Comparison of ENCODE assay signal across 1 cellular context in the genomic region with DNA sequence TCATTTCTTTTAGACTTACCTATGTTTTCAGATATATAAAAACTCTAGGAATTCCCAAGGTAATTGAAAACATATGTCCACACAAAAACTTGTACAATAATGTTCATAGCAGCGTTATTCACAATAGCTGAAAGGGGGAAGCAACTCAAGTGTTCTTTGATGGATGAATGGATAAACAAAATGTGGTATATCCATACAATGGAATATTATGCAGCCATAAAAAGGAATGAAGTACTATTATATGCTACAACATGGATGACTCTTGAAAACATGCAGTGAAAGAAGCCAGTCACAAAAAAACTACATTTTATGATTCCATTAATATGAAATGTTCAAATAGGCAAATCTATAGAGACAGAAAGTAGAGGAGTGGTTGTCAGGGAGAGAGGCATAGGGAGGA.
TF ChIP-seq lines count a peak whose summit lies in the region.

No MANE protein-coding gene starts in this region.

TF ChIP-seq in K562, 482 proteins besides CTCF, POLR2A, EP300 and RAD21 (continued from another document):
- TF ChIP-seq, protein P1, sequence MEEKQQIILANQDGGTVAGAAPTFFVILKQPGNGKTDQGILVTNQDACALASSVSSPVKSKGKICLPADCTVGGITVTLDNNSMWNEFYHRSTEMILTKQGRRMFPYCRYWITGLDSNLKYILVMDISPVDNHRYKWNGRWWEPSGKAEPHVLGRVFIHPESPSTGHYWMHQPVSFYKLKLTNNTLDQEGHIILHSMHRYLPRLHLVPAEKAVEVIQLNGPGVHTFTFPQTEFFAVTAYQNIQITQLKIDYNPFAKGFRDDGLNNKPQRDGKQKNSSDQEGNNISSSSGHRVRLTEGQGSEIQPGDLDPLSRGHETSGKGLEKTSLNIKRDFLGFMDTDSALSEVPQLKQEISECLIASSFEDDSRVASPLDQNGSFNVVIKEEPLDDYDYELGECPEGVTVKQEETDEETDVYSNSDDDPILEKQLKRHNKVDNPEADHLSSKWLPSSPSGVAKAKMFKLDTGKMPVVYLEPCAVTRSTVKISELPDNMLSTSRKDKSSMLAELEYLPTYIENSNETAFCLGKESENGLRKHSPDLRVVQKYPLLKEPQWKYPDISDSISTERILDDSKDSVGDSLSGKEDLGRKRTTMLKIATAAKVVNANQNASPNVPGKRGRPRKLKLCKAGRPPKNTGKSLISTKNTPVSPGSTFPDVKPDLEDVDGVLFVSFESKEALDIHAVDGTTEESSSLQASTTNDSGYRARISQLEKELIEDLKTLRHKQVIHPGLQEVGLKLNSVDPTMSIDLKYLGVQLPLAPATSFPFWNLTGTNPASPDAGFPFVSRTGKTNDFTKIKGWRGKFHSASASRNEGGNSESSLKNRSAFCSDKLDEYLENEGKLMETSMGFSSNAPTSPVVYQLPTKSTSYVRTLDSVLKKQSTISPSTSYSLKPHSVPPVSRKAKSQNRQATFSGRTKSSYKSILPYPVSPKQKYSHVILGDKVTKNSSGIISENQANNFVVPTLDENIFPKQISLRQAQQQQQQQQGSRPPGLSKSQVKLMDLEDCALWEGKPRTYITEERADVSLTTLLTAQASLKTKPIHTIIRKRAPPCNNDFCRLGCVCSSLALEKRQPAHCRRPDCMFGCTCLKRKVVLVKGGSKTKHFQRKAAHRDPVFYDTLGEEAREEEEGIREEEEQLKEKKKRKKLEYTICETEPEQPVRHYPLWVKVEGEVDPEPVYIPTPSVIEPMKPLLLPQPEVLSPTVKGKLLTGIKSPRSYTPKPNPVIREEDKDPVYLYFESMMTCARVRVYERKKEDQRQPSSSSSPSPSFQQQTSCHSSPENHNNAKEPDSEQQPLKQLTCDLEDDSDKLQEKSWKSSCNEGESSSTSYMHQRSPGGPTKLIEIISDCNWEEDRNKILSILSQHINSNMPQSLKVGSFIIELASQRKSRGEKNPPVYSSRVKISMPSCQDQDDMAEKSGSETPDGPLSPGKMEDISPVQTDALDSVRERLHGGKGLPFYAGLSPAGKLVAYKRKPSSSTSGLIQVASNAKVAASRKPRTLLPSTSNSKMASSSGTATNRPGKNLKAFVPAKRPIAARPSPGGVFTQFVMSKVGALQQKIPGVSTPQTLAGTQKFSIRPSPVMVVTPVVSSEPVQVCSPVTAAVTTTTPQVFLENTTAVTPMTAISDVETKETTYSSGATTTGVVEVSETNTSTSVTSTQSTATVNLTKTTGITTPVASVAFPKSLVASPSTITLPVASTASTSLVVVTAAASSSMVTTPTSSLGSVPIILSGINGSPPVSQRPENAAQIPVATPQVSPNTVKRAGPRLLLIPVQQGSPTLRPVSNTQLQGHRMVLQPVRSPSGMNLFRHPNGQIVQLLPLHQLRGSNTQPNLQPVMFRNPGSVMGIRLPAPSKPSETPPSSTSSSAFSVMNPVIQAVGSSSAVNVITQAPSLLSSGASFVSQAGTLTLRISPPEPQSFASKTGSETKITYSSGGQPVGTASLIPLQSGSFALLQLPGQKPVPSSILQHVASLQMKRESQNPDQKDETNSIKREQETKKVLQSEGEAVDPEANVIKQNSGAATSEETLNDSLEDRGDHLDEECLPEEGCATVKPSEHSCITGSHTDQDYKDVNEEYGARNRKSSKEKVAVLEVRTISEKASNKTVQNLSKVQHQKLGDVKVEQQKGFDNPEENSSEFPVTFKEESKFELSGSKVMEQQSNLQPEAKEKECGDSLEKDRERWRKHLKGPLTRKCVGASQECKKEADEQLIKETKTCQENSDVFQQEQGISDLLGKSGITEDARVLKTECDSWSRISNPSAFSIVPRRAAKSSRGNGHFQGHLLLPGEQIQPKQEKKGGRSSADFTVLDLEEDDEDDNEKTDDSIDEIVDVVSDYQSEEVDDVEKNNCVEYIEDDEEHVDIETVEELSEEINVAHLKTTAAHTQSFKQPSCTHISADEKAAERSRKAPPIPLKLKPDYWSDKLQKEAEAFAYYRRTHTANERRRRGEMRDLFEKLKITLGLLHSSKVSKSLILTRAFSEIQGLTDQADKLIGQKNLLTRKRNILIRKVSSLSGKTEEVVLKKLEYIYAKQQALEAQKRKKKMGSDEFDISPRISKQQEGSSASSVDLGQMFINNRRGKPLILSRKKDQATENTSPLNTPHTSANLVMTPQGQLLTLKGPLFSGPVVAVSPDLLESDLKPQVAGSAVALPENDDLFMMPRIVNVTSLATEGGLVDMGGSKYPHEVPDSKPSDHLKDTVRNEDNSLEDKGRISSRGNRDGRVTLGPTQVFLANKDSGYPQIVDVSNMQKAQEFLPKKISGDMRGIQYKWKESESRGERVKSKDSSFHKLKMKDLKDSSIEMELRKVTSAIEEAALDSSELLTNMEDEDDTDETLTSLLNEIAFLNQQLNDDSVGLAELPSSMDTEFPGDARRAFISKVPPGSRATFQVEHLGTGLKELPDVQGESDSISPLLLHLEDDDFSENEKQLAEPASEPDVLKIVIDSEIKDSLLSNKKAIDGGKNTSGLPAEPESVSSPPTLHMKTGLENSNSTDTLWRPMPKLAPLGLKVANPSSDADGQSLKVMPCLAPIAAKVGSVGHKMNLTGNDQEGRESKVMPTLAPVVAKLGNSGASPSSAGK (IDR thresholded peaks at IDR 0.05), result no peak
- TF ChIP-seq, protein P2, sequence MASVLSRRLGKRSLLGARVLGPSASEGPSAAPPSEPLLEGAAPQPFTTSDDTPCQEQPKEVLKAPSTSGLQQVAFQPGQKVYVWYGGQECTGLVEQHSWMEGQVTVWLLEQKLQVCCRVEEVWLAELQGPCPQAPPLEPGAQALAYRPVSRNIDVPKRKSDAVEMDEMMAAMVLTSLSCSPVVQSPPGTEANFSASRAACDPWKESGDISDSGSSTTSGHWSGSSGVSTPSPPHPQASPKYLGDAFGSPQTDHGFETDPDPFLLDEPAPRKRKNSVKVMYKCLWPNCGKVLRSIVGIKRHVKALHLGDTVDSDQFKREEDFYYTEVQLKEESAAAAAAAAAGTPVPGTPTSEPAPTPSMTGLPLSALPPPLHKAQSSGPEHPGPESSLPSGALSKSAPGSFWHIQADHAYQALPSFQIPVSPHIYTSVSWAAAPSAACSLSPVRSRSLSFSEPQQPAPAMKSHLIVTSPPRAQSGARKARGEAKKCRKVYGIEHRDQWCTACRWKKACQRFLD (CRISPR knock-in tag; IDR thresholded peaks at IDR 0.05), result no peak
- TF ChIP-seq HMGN3 (IDR thresholded peaks at IDR 0.05; ENCODE audit: borderline replicate concordance, extremely low read depth, insufficient read length, low read depth, low read length), result no peak
- no peak for TF ChIP-seq ADNP (tag; IDR thresholded peaks at IDR 0.05)
- no peak for TF ChIP-seq ZNF263 (CRISPR knock-in tag; IDR thresholded peaks at IDR 0.05; ENCODE audit: borderline replicate concordance)
- TF ChIP-seq, protein P3, sequence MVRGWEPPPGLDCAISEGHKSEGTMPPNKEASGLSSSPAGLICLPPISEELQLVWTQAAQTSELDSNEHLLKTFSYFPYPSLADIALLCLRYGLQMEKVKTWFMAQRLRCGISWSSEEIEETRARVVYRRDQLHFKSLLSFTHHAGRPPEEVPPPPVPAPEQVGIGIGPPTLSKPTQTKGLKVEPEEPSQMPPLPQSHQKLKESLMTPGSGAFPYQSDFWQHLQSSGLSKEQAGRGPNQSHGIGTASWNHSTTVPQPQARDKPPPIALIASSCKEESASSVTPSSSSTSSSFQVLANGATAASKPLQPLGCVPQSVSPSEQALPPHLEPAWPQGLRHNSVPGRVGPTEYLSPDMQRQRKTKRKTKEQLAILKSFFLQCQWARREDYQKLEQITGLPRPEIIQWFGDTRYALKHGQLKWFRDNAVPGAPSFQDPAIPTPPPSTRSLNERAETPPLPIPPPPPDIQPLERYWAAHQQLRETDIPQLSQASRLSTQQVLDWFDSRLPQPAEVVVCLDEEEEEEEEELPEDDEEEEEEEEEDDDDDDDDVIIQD (CRISPR knock-in tag; IDR thresholded peaks at IDR 0.05), result no peak
- TF ChIP-seq SIRT6 (IDR thresholded peaks at IDR 0.05; ENCODE audit: low read depth, low read length), result no peak
- no peak for TF ChIP-seq PYGO2 (tag; IDR thresholded peaks at IDR 0.05)
- TF ChIP-seq ZNF146 (CRISPR knock-in tag; IDR thresholded peaks at IDR 0.05; ENCODE audit: unreplicated experiment), result peak; percentile 99
- TF ChIP-seq ZNF717 (CRISPR knock-in tag; IDR thresholded peaks at IDR 0.05), result peak; percentile 59; the same call in 1 of the 2 replicates
- TF ChIP-seq PRPF4 (IDR thresholded peaks at IDR 0.05; ENCODE audit: insufficient read depth, low read depth, low read length, poor library complexity, severe bottlenecking), result no peak
- TF ChIP-seq ZNF217 (CRISPR knock-in tag; IDR thresholded peaks at IDR 0.05), result no peak
- TF ChIP-seq CHD4 (IDR thresholded peaks at IDR 0.05; ENCODE audit: insufficient read depth, insufficient replicate concordance, low read depth, low read length, poor library complexity, severe bottlenecking), result peak; percentile 82
- TF ChIP-seq CBX3 (IDR thresholded peaks at IDR 0.05; ENCODE audit: borderline replicate concordance in 1 of 2, low read length in 2 of 2), result peak in 1 of 2 experiments; percentile 90; a peak in 2 of 3 replicates
- no peak for TF ChIP-seq ZFP36 (IDR thresholded peaks at IDR 0.05; ENCODE audit: low read depth, low read length, partially characterized antibody)
- TF ChIP-seq SUPT5H (IDR thresholded peaks at IDR 0.05), result no peak
- TF ChIP-seq MEF2A (IDR thresholded peaks at IDR 0.05; ENCODE audit: control insufficient read depth, low read depth, low read length), result no peak
- TF ChIP-seq, protein P4, sequence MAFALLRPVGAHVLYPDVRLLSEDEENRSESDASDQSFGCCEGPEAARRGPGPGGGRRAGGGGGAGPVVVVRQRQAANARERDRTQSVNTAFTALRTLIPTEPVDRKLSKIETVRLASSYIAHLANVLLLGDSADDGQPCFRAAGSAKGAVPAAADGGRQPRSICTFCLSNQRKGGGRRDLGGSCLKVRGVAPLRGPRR (CRISPR knock-in tag; IDR thresholded peaks at IDR 0.05), result no peak
- TF ChIP-seq NR2C2 (CRISPR knock-in tag; IDR thresholded peaks at IDR 0.05), result no peak
- TF ChIP-seq NR2C2 (tag; IDR thresholded peaks at IDR 0.05), result no peak
- TF ChIP-seq ZNF134 (CRISPR knock-in tag; conservative IDR thresholded peaks at IDR 0.05), result no peak
- TF ChIP-seq, protein P5, sequence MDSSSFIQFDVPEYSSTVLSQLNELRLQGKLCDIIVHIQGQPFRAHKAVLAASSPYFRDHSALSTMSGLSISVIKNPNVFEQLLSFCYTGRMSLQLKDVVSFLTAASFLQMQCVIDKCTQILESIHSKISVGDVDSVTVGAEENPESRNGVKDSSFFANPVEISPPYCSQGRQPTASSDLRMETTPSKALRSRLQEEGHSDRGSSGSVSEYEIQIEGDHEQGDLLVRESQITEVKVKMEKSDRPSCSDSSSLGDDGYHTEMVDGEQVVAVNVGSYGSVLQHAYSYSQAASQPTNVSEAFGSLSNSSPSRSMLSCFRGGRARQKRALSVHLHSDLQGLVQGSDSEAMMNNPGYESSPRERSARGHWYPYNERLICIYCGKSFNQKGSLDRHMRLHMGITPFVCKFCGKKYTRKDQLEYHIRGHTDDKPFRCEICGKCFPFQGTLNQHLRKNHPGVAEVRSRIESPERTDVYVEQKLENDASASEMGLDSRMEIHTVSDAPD (CRISPR knock-in tag; IDR thresholded peaks at IDR 0.05), result no peak
- TF ChIP-seq SMAD4 (CRISPR knock-in tag; conservative IDR thresholded peaks at IDR 0.05), result no peak
- TF ChIP-seq, protein P6, sequence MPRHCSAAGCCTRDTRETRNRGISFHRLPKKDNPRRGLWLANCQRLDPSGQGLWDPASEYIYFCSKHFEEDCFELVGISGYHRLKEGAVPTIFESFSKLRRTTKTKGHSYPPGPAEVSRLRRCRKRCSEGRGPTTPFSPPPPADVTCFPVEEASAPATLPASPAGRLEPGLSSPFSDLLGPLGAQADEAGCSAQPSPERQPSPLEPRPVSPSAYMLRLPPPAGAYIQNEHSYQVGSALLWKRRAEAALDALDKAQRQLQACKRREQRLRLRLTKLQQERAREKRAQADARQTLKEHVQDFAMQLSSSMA (CRISPR knock-in tag; IDR thresholded peaks at IDR 0.05), result no peak
- TF ChIP-seq TSC22D4 (tag; IDR thresholded peaks at IDR 0.05), result no peak
- TF ChIP-seq ILK (tag; IDR thresholded peaks at IDR 0.05; ENCODE audit: borderline replicate concordance, low read depth), result no peak
- TF ChIP-seq SP1 (CRISPR knock-in tag; IDR thresholded peaks at IDR 0.05), result no peak
- TF ChIP-seq BMI1 (IDR thresholded peaks at IDR 0.05; ENCODE audit: low read length), result no peak
- TF ChIP-seq, protein P7, sequence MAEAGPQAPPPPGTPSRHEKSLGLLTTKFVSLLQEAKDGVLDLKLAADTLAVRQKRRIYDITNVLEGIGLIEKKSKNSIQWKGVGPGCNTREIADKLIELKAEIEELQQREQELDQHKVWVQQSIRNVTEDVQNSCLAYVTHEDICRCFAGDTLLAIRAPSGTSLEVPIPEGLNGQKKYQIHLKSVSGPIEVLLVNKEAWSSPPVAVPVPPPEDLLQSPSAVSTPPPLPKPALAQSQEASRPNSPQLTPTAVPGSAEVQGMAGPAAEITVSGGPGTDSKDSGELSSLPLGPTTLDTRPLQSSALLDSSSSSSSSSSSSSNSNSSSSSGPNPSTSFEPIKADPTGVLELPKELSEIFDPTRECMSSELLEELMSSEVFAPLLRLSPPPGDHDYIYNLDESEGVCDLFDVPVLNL (CRISPR knock-in tag; IDR thresholded peaks at IDR 0.05; ENCODE audit: low read depth), result no peak
- TF ChIP-seq KAT7 (CRISPR knock-in tag; IDR thresholded peaks at IDR 0.05; ENCODE audit: borderline replicate concordance), result no peak
- TF ChIP-seq ZNF785 (CRISPR knock-in tag; IDR thresholded peaks at IDR 0.05), result no peak
- no peak for TF ChIP-seq GABPA (tag; conservative IDR thresholded peaks at IDR 0.05; ENCODE audit: low read depth)
- 0 out of 2 replicates have a peak, but pooled peaks have one; percentile 65 for TF ChIP-seq CBX5 (IDR thresholded peaks at IDR 0.05; ENCODE audit: borderline replicate concordance, low read depth)
- TF ChIP-seq RBM25 (IDR thresholded peaks at IDR 0.05; ENCODE audit: low read depth, low read length, severe bottlenecking), result peak; percentile 94
- no peak for TF ChIP-seq CSDE1 (IDR thresholded peaks at IDR 0.05)
- TF ChIP-seq, protein P8, sequence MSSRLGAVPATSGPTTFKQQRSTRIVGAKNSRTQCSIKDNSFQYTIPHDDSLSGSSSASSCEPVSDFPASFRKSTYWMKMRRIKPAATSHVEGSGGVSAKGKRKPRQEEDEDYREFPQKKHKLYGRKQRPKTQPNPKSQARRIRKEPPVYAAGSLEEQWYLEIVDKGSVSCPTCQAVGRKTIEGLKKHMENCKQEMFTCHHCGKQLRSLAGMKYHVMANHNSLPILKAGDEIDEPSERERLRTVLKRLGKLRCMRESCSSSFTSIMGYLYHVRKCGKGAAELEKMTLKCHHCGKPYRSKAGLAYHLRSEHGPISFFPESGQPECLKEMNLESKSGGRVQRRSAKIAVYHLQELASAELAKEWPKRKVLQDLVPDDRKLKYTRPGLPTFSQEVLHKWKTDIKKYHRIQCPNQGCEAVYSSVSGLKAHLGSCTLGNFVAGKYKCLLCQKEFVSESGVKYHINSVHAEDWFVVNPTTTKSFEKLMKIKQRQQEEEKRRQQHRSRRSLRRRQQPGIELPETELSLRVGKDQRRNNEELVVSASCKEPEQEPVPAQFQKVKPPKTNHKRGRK (tag; IDR thresholded peaks at IDR 0.05), result no peak; the same call in 1 of the 2 replicates
- peak; percentile 58 to 75; a peak in 3 of 4 replicates for TF ChIP-seq KDM1A (IDR thresholded peaks at IDR 0.05)
- peak; percentile 78 for TF ChIP-seq BCOR (IDR thresholded peaks at IDR 0.05)
- TF ChIP-seq RFX5 (IDR thresholded peaks at IDR 0.05; ENCODE audit: low read depth, low read length), result no peak
- TF ChIP-seq ZNF445 (CRISPR knock-in tag; IDR thresholded peaks at IDR 0.05; ENCODE audit: low read depth), result no peak
- TF ChIP-seq TRIM28 (IDR thresholded peaks at IDR 0.05), result peak; percentile 57; the same call in 1 of the 2 replicates
- TF ChIP-seq HIVEP1 (CRISPR knock-in tag; IDR thresholded peaks at IDR 0.05), result no peak
TF ChIP-seq in K562: peak in this region for 10.
